29 cellular contexts compared by ENCODE assay signal in genomic region chr12:31225656-31226535, GRCh38.
"Had no signal": no experiment of that assay in that cellular context is flagged by ENCODE, and none has a peak within 500 bp of the region (broad histone marks: within the 10 kb centered on the region; RNA-seq: fewer than 3 reads in every experiment).

No MANE protein-coding gene starts in this region.

- H3K4me1 Mint-ChIP-seq: activated B cell treated with CpG ODN at 0.5 μM for 24 hours; activated CD4-positive, alpha-beta T cell treated with anti-CD3 and anti-CD28 coated beads for 36 hours; activated CD8-positive, alpha-beta memory T cell treated with anti-CD3 and anti-CD28 coated beads, Interleukin-2, amount 10 ng/mL, durations not matched to agents 7 days and 5 days; activated naive CD8-positive, alpha-beta T cell treated with anti-CD3 and anti-CD28 coated beads, Interleukin-2, amount 10 ng/mL, durations not matched to agents 7 days and 5 days; naive thymus-derived CD8-positive, alpha-beta T cell had no signal

- H3K27me3 Mint-ChIP-seq: activated B cell treated with CpG ODN at 0.5 μM for 24 hours; activated CD4-positive, alpha-beta T cell treated with anti-CD3 and anti-CD28 coated beads for 36 hours had no signal

- H3K4me1 ChIP-seq: ascending aorta, prostate gland, upper lobe of left lung, vagina had no signal

- H3K27ac ChIP-seq: ascending aorta, epithelial cell of prostate, gastrocnemius medialis, hepatocyte, ovary, prostate gland, thoracic aorta, upper lobe of left lung, vagina had no signal

- ATAC-seq: activated CD4-positive, alpha-beta T cell treated with anti-CD3 and anti-CD28 coated beads for 36 hours; activated CD8-positive, alpha-beta memory T cell treated with anti-CD3 and anti-CD28 coated beads, Interleukin-2, amount 10 ng/mL, durations not matched to agents 7 days and 5 days; activated CD8-positive, alpha-beta T cell treated with anti-CD3 and anti-CD28 coated beads, Interleukin-2, amount 10 ng/mL, durations not matched to agents 7 days and 5 days; gastrocnemius medialis; left colon; naive thymus-derived CD8-positive, alpha-beta T cell; T-helper 17 cell had no signal

- H3K4me3 Mint-ChIP-seq: activated B cell treated with CpG ODN at 0.5 μM for 24 hours; activated CD4-positive, alpha-beta T cell treated with anti-CD3 and anti-CD28 coated beads for 36 hours; activated CD8-positive, alpha-beta memory T cell treated with anti-CD3 and anti-CD28 coated beads, Interleukin-2, amount 10 ng/mL, durations not matched to agents 7 days and 5 days; activated CD8-positive, alpha-beta T cell treated with anti-CD3 and anti-CD28 coated beads, Interleukin-2, amount 10 ng/mL, durations not matched to agents 7 days and 5 days; activated naive CD8-positive, alpha-beta T cell treated with anti-CD3 and anti-CD28 coated beads, Interleukin-2, amount 10 ng/mL, durations not matched to agents 7 days and 5 days; brain; naive thymus-derived CD8-positive, alpha-beta T cell; T-helper 17 cell had no signal

- H3K27me3 ChIP-seq: ascending aorta, gastrocnemius medialis, hepatocyte, ovary, upper lobe of left lung, vagina had no signal

- H2AFZ ChIP-seq: hepatocyte had no signal

- H3K36me3 ChIP-seq: ascending aorta, gastrocnemius medialis, ovary, prostate gland, thoracic aorta, upper lobe of left lung, vagina had no signal

- H3K9me3 ChIP-seq: ascending aorta, gastrocnemius medialis, ovary, prostate gland, thoracic aorta, upper lobe of left lung, vagina had no signal

- H3K79me2 ChIP-seq: hepatocyte had no signal

- DNase-seq: activated B cell treated with CpG ODN at 0.5 μM for 24 hours; activated CD4-positive, alpha-beta T cell treated with anti-CD3 and anti-CD28 coated beads for 36 hours; activated CD8-positive, alpha-beta memory T cell treated with anti-CD3 and anti-CD28 coated beads, Interleukin-2, amount 10 ng/mL, durations not matched to agents 7 days and 5 days; activated CD8-positive, alpha-beta T cell treated with anti-CD3 and anti-CD28 coated beads, Interleukin-2, amount 10 ng/mL, durations not matched to agents 7 days and 5 days; activated effector memory CD4-positive, alpha-beta T cell treated with Interleukin-2 at 50 U/mL for 16 hours; activated naive CD4-positive, alpha-beta T cell treated with Interleukin-2 at 50 U/mL for 16 hours; activated naive CD8-positive, alpha-beta T cell treated with anti-CD3 and anti-CD28 coated beads, Interleukin-2, amount 10 ng/mL, durations not matched to agents 7 days and 5 days; activated T-cell treated with anti-CD3 and anti-CD28 coated beads, Interleukin-2, amount 50 U/mL, for 48 hours; cortex of kidney; gastrocnemius medialis; kidney; left colon; mammary epithelial cell; naive thymus-derived CD8-positive, alpha-beta T cell; ovary; stimulated activated CD4-positive, alpha-beta T cell treated with anti-CD3 and anti-CD28 coated beads, Interleukin-12 subunit alpha, Interleukin-12 subunit beta, amount 100 ng/mL, for 4 hours; stimulated activated CD4-positive, alpha-beta T cell treated with anti-CD3 and anti-CD28 coated beads, Interleukin-4, amount 100 ng/mL, for 1 hour; stimulated activated naive CD8-positive, alpha-beta T cell treated with anti-CD3 and anti-CD28 coated beads, Interleukin-15, Interleukin-2, amounts not matched to agents 100 U/mL and 50 U/mL, for 24 hours; T-helper 17 cell; T1000 had no signal

- H3K4me3 ChIP-seq: ascending aorta, gastrocnemius medialis, hepatocyte, ovary, prostate gland, skin epidermis, thoracic aorta, upper lobe of left lung, vagina had no signal

- H3K36me3 Mint-ChIP-seq: activated CD8-positive, alpha-beta memory T cell treated with anti-CD3 and anti-CD28 coated beads, Interleukin-2, amount 10 ng/mL, durations not matched to agents 7 days and 5 days; activated naive CD8-positive, alpha-beta T cell treated with anti-CD3 and anti-CD28 coated beads, Interleukin-2, amount 10 ng/mL, durations not matched to agents 7 days and 5 days; brain; naive thymus-derived CD8-positive, alpha-beta T cell had no signal

- H3K27ac Mint-ChIP-seq: activated B cell treated with CpG ODN at 0.5 μM for 24 hours; activated CD4-positive, alpha-beta T cell treated with anti-CD3 and anti-CD28 coated beads for 36 hours; activated CD8-positive, alpha-beta memory T cell treated with anti-CD3 and anti-CD28 coated beads, Interleukin-2, amount 10 ng/mL, durations not matched to agents 7 days and 5 days; activated CD8-positive, alpha-beta T cell treated with anti-CD3 and anti-CD28 coated beads, Interleukin-2, amount 10 ng/mL, durations not matched to agents 7 days and 5 days; activated naive CD8-positive, alpha-beta T cell treated with anti-CD3 and anti-CD28 coated beads, Interleukin-2, amount 10 ng/mL, durations not matched to agents 7 days and 5 days; T-helper 17 cell had no signal

- H3K4me2 ChIP-seq: hepatocyte had no signal

- H3K9me3 Mint-ChIP-seq: activated naive CD8-positive, alpha-beta T cell treated with anti-CD3 and anti-CD28 coated beads, Interleukin-2, amount 10 ng/mL, durations not matched to agents 7 days and 5 days had no signal
